29 cellular contexts compared by ENCODE assay signal in the genomic region with DNA sequence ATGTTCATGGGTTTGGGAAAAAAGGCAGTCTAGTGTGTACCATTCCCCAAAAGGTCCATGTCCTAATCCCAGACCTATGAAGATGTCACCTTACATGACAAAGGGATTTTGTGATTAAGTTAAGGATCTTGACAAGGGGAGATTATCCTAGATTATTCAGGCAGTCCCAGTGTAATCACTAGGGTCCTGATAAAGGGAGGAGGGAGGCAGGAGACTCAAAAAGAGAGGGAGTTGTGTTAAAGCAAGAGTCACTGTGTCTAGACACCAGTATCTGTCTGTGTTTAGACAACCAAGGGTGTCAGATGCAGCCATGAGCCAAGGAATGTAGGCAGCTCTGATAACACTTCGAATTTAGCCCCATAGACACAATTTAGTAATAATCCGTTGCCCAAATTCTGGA.
"Had no signal": no experiment of that assay in that cellular context is flagged by ENCODE, and none has a peak within 500 bp of the region (broad histone marks: within the 10 kb centered on the region; RNA-seq: fewer than 3 reads in every experiment).

No MANE protein-coding gene starts in this region.

- H3K9me3 ChIP-seq: SK-N-SH had no signal

- ATAC-seq: activated CD4-positive, CD25-positive, alpha-beta regulatory T cell treated with anti-CD3 and anti-CD28 coated beads, Interleukin-2, amount 50 U/mL, for 24 hours; activated CD8-positive, alpha-beta T cell treated with anti-CD3 and anti-CD28 coated beads for 36 hours; activated naive CD4-positive, alpha-beta T cell treated with anti-CD3 and anti-CD28 coated beads, Interleukin-2, amount 50 U/mL, for 72 hours; activated naive CD8-positive, alpha-beta T cell treated with anti-CD3 and anti-CD28 coated beads, Interleukin-2, amount 50 U/mL, for 24 hours; activated T-cell treated with anti-CD3 and anti-CD28 coated beads, Interleukin-2, amount 50 U/mL, for 4 hours; Panc1; Right ventricle myocardium inferior had no signal

- H3K9ac ChIP-seq: SK-N-SH had no signal

- H3K27me3 ChIP-seq: brain microvascular endothelial cell had no signal

- H3K36me3 ChIP-seq: brain microvascular endothelial cell had no signal

- DNase-seq: activated CD4-positive, alpha-beta T cell treated with anti-CD3 and anti-CD28 coated beads for 4 hours; activated CD8-positive, alpha-beta T cell treated with anti-CD3 and anti-CD28 coated beads for 36 hours; activated effector memory CD4-positive, alpha-beta T cell treated with anti-CD3 and anti-CD28 coated beads, Interleukin-2, amount 50 U/mL, for 16 hours; activated naive CD4-positive, alpha-beta T cell treated with Interleukin-2 at 50 U/mL for 16 hours; activated naive CD8-positive, alpha-beta T cell treated with anti-CD3 and anti-CD28 coated beads, Interleukin-2, amount 50 U/mL, for 24 hours; activated T-cell treated with anti-CD3 and anti-CD28 coated beads, Interleukin-2, amount 50 U/mL, for 4 hours; amniotic stem cell; brain microvascular endothelial cell; cerebellar nuclear complex; Kasumi-1; KBM-7; NCI-H1048; NCI-H146; NCI-H187 treated with DMSO at 0.1 percent for 48 hours; NCI-H2171; NCI-H2227 treated with DMSO at 0.1 percent for 48 hours; NCI-H446 treated with DMSO at 0.1 percent for 48 hours; NCI-H526; NCI-H774; NK-92 treated with Interleukin-12 subunit alpha and Interleukin-12 subunit beta, amount 100 ng/mL, for 24 hours; OCI-M1; RPMI8226; SK-N-SH; T-helper 1 cell had no signal

- H3K27ac ChIP-seq: brain microvascular endothelial cell, VCaP had no signal
